In the genomic region with DNA sequence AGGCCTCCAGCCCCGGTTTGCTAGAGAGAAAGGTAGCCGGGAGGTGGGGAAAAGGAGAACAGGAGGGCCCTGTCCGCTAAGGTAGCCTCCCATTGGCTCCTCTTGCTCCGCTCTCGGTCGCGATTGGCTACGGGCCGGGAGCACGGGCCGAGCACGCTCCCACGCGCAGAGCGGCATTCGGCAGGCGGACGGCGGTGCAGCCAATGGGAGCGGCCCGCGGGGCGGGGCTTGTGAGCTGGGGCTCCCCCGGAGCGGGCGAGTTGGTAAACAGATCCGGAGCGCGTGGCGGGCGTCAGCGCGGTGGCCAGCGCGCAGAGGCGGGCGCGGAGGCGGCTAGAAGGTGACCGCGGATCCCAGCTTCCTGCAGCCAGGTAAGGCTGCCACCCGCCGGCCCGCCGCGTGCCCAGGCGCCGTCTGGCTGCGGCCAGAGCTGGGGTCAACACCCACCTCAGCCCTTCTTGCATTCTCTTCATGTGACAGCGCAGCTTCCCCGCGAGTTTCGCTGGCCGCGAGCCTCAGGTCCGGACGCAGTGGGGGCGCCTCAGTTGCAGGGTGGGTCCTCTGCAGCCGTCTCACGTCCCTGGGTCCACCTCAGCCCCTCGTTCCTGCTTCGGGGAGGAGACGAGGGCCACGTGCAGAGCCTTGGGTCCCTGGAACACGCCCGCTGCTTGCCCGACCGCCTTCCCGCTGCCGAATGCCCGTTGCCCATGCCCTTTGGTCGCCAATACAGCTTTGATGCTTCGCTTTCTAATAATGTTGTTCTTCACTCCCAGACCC, we compare ENCODE assay signal across 1 cellular context.
TF ChIP-seq lines count a peak whose summit lies in the region.

Gene COQ8A (plus strand): TSS at position 266 of the 777 bp plus-strand sequence. CDS start 21,092 bp downstream, outside the sequence.

TF ChIP-seq in HepG2, 621 proteins besides CTCF, POLR2A, EP300 and RAD21 (continued from another document and continues in another):
- no peak for TF ChIP-seq CHD2 (IDR thresholded peaks at IDR 0.05; ENCODE audit: low read depth, low read length)
- TF ChIP-seq, protein P1, sequence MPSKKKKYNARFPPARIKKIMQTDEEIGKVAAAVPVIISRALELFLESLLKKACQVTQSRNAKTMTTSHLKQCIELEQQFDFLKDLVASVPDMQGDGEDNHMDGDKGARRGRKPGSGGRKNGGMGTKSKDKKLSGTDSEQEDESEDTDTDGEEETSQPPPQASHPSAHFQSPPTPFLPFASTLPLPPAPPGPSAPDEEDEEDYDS (CRISPR knock-in tag; IDR thresholded peaks at IDR 0.05): peak; percentile 78
- TF ChIP-seq ZNF430 (CRISPR knock-in tag; IDR thresholded peaks at IDR 0.05): 0 out of 2 replicates have a peak, but pooled peaks have one; percentile 49
- TF ChIP-seq ZFAT (CRISPR knock-in tag; conservative IDR thresholded peaks at IDR 0.05): no peak
- 0 out of 2 replicates have a peak, but pooled peaks have one; percentile 4 for TF ChIP-seq ZNF160 (CRISPR knock-in tag; IDR thresholded peaks at IDR 0.05)
- TF ChIP-seq RFX3 (CRISPR knock-in tag; IDR thresholded peaks at IDR 0.05): no peak
- no peak for TF ChIP-seq ZNF543 (CRISPR knock-in tag; IDR thresholded peaks at IDR 0.05)
- TF ChIP-seq KDM4B (CRISPR knock-in tag; IDR thresholded peaks at IDR 0.05): no peak
- TF ChIP-seq, protein P2, sequence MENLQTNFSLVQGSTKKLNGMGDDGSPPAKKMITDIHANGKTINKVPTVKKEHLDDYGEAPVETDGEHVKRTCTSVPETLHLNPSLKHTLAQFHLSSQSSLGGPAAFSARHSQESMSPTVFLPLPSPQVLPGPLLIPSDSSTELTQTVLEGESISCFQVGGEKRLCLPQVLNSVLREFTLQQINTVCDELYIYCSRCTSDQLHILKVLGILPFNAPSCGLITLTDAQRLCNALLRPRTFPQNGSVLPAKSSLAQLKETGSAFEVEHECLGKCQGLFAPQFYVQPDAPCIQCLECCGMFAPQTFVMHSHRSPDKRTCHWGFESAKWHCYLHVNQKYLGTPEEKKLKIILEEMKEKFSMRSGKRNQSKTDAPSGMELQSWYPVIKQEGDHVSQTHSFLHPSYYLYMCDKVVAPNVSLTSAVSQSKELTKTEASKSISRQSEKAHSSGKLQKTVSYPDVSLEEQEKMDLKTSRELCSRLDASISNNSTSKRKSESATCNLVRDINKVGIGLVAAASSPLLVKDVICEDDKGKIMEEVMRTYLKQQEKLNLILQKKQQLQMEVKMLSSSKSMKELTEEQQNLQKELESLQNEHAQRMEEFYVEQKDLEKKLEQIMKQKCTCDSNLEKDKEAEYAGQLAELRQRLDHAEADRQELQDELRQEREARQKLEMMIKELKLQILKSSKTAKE (CRISPR knock-in tag; IDR thresholded peaks at IDR 0.05; ENCODE audit: borderline replicate concordance): peak; percentile 0; the same call in 1 of the 2 replicates
- no peak for TF ChIP-seq ZNF335 (CRISPR knock-in tag; IDR thresholded peaks at IDR 0.05)
- TF ChIP-seq ETS1 (CRISPR knock-in tag; IDR thresholded peaks at IDR 0.05): no peak; the same call in 1 of the 2 replicates
- TF ChIP-seq STAG1 (CRISPR knock-in tag; IDR thresholded peaks at IDR 0.05): no peak
- TF ChIP-seq PHB2 (IDR thresholded peaks at IDR 0.05; ENCODE audit: partially characterized antibody): no peak
- peak; percentile 74; the same call in 1 of the 2 replicates for TF ChIP-seq ZNF30 (CRISPR knock-in tag; IDR thresholded peaks at IDR 0.05)
- no peak for TF ChIP-seq ZNF570 (CRISPR knock-in tag; IDR thresholded peaks at IDR 0.05; ENCODE audit: borderline replicate concordance)
- TF ChIP-seq SOX5 (CRISPR knock-in tag; IDR thresholded peaks at IDR 0.05; ENCODE audit: borderline replicate concordance): peak; percentile 19; the same call in 1 of the 2 replicates
- TF ChIP-seq PHF8 (CRISPR knock-in tag; IDR thresholded peaks at IDR 0.05): no peak
- peak; percentile 9; the same call in 1 of the 2 replicates for TF ChIP-seq NCOA2 (CRISPR knock-in tag; IDR thresholded peaks at IDR 0.05)
- no peak for TF ChIP-seq SUZ12 (IDR thresholded peaks at IDR 0.05; ENCODE audit: low read depth, low read length)
- TF ChIP-seq ONECUT2 (CRISPR knock-in tag; IDR thresholded peaks at IDR 0.05): no peak
- no peak; the same call in 1 of the 2 replicates for TF ChIP-seq NFAT5 (CRISPR knock-in tag; IDR thresholded peaks at IDR 0.05)
- no peak for TF ChIP-seq ZNF460 (CRISPR knock-in tag; IDR thresholded peaks at IDR 0.05; ENCODE audit: borderline replicate concordance)
- TF ChIP-seq MZF1 (CRISPR knock-in tag; IDR thresholded peaks at IDR 0.05; ENCODE audit: borderline replicate concordance): no peak
- TF ChIP-seq ZNF7 (CRISPR knock-in tag; IDR thresholded peaks at IDR 0.05): no peak
- no peak for TF ChIP-seq XBP1 (CRISPR knock-in tag; IDR thresholded peaks at IDR 0.05)
- TF ChIP-seq ZFP36 (IDR thresholded peaks at IDR 0.05; ENCODE audit: borderline replicate concordance, low read depth, low read length, partially characterized antibody): no peak
- TF ChIP-seq AGO1 (IDR thresholded peaks at IDR 0.05; ENCODE audit: low read depth, low read length, poor library complexity, severe bottlenecking): no peak
- TF ChIP-seq, protein P3, sequence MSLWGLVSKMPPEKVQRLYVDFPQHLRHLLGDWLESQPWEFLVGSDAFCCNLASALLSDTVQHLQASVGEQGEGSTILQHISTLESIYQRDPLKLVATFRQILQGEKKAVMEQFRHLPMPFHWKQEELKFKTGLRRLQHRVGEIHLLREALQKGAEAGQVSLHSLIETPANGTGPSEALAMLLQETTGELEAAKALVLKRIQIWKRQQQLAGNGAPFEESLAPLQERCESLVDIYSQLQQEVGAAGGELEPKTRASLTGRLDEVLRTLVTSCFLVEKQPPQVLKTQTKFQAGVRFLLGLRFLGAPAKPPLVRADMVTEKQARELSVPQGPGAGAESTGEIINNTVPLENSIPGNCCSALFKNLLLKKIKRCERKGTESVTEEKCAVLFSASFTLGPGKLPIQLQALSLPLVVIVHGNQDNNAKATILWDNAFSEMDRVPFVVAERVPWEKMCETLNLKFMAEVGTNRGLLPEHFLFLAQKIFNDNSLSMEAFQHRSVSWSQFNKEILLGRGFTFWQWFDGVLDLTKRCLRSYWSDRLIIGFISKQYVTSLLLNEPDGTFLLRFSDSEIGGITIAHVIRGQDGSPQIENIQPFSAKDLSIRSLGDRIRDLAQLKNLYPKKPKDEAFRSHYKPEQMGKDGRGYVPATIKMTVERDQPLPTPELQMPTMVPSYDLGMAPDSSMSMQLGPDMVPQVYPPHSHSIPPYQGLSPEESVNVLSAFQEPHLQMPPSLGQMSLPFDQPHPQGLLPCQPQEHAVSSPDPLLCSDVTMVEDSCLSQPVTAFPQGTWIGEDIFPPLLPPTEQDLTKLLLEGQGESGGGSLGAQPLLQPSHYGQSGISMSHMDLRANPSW (CRISPR knock-in tag; IDR thresholded peaks at IDR 0.05; ENCODE audit: borderline replicate concordance): no peak; the same call in 1 of the 2 replicates
- TF ChIP-seq ZNF207 (IDR thresholded peaks at IDR 0.05; ENCODE audit: borderline replicate concordance): no peak
- TF ChIP-seq FOXK2 (IDR thresholded peaks at IDR 0.05): 0 out of 2 replicates have a peak, but pooled peaks have one; percentile 43
- TF ChIP-seq MBD4 (IDR thresholded peaks at IDR 0.05; ENCODE audit: borderline replicate concordance, low read length): no peak
- TF ChIP-seq SMYD3 (CRISPR knock-in tag; IDR thresholded peaks at IDR 0.05): no peak; the same call in 1 of the 2 replicates
- peak; percentile 90; the same call in 1 of the 2 replicates for TF ChIP-seq ZFP82 (CRISPR knock-in tag; IDR thresholded peaks at IDR 0.05; ENCODE audit: borderline replicate concordance)
- no peak for TF ChIP-seq ATM (IDR thresholded peaks at IDR 0.05; ENCODE audit: borderline replicate concordance)
- TF ChIP-seq ZKSCAN1 (IDR thresholded peaks at IDR 0.05; ENCODE audit: low read length): no peak
- TF ChIP-seq CHD4 (IDR thresholded peaks at IDR 0.05; ENCODE audit: borderline replicate concordance, low read length): no peak
- no peak for TF ChIP-seq ZNF3 (CRISPR knock-in tag; IDR thresholded peaks at IDR 0.05)
- TF ChIP-seq, protein P4, sequence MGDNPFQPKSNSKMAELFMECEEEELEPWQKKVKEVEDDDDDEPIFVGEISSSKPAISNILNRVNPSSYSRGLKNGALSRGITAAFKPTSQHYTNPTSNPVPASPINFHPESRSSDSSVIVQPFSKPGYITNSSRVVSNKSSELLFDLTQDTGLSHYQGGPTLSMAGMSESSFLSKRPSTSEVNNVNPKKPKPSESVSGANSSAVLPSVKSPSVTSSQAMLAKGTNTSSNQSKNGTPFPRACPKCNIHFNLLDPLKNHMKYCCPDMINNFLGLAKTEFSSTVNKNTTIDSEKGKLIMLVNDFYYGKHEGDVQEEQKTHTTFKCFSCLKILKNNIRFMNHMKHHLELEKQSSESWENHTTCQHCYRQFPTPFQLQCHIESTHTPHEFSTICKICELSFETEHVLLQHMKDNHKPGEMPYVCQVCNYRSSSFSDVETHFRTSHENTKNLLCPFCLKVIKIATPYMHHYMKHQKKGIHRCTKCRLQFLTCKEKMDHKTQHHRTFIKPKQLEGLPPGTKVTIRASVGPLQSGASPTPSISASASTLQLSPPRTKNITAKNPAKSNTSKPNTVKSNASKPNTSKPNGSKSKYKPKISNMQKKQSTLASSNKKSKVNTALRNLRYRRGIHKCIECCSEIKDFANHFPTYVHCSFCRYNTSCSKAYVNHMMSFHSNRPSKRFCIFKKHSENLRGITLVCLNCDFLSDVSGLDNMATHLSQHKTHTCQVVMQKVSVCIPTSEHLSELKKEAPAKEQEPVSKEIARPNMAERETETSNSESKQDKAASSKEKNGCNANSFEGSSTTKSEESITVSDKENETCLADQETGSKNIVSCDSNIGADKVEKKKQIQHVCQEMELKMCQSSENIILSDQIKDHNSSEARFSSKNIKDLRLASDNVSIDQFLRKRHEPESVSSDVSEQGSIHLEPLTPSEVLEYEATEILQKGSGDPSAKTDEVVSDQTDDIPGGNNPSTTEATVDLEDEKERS (CRISPR knock-in tag; IDR thresholded peaks at IDR 0.05): no peak
- no peak for TF ChIP-seq NFE2L1 (CRISPR knock-in tag; IDR thresholded peaks at IDR 0.05; ENCODE audit: borderline replicate concordance)
- no peak for TF ChIP-seq SCMH1 (CRISPR knock-in tag; IDR thresholded peaks at IDR 0.05; ENCODE audit: borderline replicate concordance)
- peak; percentile 83 for TF ChIP-seq REL (CRISPR knock-in tag; conservative IDR thresholded peaks at IDR 0.05)
- TF ChIP-seq PHF21A (CRISPR knock-in tag; IDR thresholded peaks at IDR 0.05): peak; percentile 82
- TF ChIP-seq ZNF577 (CRISPR knock-in tag; IDR thresholded peaks at IDR 0.05; ENCODE audit: borderline replicate concordance, low read depth): no peak; the same call in 1 of the 2 replicates
- TF ChIP-seq, protein P5, sequence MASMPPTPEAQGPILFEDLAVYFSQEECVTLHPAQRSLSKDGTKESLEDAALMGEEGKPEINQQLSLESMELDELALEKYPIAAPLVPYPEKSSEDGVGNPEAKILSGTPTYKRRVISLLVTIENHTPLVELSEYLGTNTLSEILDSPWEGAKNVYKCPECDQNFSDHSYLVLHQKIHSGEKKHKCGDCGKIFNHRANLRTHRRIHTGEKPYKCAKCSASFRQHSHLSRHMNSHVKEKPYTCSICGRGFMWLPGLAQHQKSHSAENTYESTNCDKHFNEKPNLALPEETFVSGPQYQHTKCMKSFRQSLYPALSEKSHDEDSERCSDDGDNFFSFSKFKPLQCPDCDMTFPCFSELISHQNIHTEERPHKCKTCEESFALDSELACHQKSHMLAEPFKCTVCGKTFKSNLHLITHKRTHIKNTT (CRISPR knock-in tag; IDR thresholded peaks at IDR 0.05): no peak
- TF ChIP-seq ZNF839 (CRISPR knock-in tag; IDR thresholded peaks at IDR 0.05; ENCODE audit: borderline replicate concordance): peak; percentile 86
- TF ChIP-seq MXI1 (IDR thresholded peaks at IDR 0.05; ENCODE audit: borderline replicate concordance, low read depth, low read length): peak; percentile 91; the same call in 1 of the 3 replicates
- TF ChIP-seq ZNF660 (CRISPR knock-in tag; IDR thresholded peaks at IDR 0.05; ENCODE audit: borderline replicate concordance, low read depth): no peak; the same call in 1 of the 2 replicates
- peak; percentile 84 for TF ChIP-seq FOXO1 (CRISPR knock-in tag; IDR thresholded peaks at IDR 0.05)
- TF ChIP-seq NFKBIZ (CRISPR knock-in tag; IDR thresholded peaks at IDR 0.05): no peak
- TF ChIP-seq KLF16 (CRISPR knock-in tag; IDR thresholded peaks at IDR 0.05): peak; percentile 35 to 85; a peak in 1 of 4 replicates
